1 cellular context compared by ENCODE assay signal in the genomic region with DNA sequence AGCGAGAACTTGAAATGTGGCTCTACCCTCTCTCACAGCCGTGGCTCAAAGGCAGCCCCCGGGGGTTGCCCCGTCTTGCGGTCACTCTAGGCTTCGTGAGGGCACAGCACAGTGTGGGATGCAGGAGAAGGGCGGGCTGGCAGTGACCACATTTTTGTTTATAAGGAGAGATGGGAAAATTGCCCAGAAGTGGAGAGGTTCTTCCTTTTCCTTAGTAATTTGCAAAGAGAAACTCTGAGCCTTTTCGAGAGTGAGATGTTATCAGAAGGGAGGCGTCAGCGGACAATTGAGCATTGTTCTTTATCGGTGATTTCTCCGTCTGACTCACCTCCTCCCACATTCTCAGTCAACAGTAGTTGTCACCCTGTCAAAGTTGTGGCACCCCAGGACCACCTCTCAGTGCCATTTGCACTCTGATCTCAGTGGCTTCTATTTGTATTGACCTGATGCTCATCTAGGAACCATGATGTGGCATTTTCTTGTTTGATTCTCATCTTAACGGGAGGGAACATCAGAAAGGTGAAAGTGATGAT.
A peak's percentile ranks its signal among the peaks of the same experiment; 100 is the strongest.
TF ChIP-seq lines count a peak whose summit lies in the region.

No MANE protein-coding gene starts in this region.

TF ChIP-seq in HepG2, 621 proteins besides CTCF, POLR2A, EP300 and RAD21 (continued from another document and continues in another):
- no peak for TF ChIP-seq ZNF33A (CRISPR knock-in tag; IDR thresholded peaks at IDR 0.05; ENCODE audit: borderline replicate concordance)
- no peak for TF ChIP-seq ZNF124 (CRISPR knock-in tag; IDR thresholded peaks at IDR 0.05)
- peak; percentile 67; the same call in 1 of the 2 replicates for TF ChIP-seq RXRA (CRISPR knock-in tag; IDR thresholded peaks at IDR 0.05)
- TF ChIP-seq HDAC2 (CRISPR knock-in tag; IDR thresholded peaks at IDR 0.05): peak; percentile 45; the same call in 1 of the 2 replicates
- no peak for TF ChIP-seq ZNF136 (CRISPR knock-in tag; IDR thresholded peaks at IDR 0.05; ENCODE audit: low read depth)
- TF ChIP-seq MXI1 (IDR thresholded peaks at IDR 0.05; ENCODE audit: borderline replicate concordance, low read depth, low read length): no peak
- TF ChIP-seq, protein P1, sequence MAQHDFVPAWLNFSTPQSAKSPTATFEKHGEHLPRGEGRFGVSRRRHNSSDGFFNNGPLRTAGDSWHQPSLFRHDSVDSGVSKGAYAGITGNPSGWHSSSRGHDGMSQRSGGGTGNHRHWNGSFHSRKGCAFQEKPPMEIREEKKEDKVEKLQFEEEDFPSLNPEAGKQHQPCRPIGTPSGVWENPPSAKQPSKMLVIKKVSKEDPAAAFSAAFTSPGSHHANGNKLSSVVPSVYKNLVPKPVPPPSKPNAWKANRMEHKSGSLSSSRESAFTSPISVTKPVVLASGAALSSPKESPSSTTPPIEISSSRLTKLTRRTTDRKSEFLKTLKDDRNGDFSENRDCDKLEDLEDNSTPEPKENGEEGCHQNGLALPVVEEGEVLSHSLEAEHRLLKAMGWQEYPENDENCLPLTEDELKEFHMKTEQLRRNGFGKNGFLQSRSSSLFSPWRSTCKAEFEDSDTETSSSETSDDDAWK (CRISPR knock-in tag; IDR thresholded peaks at IDR 0.05): no peak
- TF ChIP-seq, protein P2, sequence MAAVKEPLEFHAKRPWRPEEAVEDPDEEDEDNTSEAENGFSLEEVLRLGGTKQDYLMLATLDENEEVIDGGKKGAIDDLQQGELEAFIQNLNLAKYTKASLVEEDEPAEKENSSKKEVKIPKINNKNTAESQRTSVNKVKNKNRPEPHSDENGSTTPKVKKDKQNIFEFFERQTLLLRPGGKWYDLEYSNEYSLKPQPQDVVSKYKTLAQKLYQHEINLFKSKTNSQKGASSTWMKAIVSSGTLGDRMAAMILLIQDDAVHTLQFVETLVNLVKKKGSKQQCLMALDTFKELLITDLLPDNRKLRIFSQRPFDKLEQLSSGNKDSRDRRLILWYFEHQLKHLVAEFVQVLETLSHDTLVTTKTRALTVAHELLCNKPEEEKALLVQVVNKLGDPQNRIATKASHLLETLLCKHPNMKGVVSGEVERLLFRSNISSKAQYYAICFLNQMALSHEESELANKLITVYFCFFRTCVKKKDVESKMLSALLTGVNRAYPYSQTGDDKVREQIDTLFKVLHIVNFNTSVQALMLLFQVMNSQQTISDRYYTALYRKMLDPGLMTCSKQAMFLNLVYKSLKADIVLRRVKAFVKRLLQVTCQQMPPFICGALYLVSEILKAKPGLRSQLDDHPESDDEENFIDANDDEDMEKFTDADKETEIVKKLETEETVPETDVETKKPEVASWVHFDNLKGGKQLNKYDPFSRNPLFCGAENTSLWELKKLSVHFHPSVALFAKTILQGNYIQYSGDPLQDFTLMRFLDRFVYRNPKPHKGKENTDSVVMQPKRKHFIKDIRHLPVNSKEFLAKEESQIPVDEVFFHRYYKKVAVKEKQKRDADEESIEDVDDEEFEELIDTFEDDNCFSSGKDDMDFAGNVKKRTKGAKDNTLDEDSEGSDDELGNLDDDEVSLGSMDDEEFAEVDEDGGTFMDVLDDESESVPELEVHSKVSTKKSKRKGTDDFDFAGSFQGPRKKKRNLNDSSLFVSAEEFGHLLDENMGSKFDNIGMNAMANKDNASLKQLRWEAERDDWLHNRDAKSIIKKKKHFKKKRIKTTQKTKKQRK (IDR thresholded peaks at IDR 0.05; ENCODE audit: low read length): no peak
- TF ChIP-seq ATF7 (IDR thresholded peaks at IDR 0.05): no peak
- no peak for TF ChIP-seq ATF7 (CRISPR knock-in tag; IDR thresholded peaks at IDR 0.05)
- no peak for TF ChIP-seq ZNF326 (CRISPR knock-in tag; IDR thresholded peaks at IDR 0.05; ENCODE audit: borderline replicate concordance)
- TF ChIP-seq NR2F1 (CRISPR knock-in tag; IDR thresholded peaks at IDR 0.05): peak in 1 of 2 experiments; percentile 68; a peak in 2 of 4 replicates
- TF ChIP-seq TOPORS (CRISPR knock-in tag; IDR thresholded peaks at IDR 0.05): no peak
- TF ChIP-seq ZNF713 (CRISPR knock-in tag; IDR thresholded peaks at IDR 0.05): no peak
- TF ChIP-seq SP2 (CRISPR knock-in tag; IDR thresholded peaks at IDR 0.05): no peak
- TF ChIP-seq, protein P3, sequence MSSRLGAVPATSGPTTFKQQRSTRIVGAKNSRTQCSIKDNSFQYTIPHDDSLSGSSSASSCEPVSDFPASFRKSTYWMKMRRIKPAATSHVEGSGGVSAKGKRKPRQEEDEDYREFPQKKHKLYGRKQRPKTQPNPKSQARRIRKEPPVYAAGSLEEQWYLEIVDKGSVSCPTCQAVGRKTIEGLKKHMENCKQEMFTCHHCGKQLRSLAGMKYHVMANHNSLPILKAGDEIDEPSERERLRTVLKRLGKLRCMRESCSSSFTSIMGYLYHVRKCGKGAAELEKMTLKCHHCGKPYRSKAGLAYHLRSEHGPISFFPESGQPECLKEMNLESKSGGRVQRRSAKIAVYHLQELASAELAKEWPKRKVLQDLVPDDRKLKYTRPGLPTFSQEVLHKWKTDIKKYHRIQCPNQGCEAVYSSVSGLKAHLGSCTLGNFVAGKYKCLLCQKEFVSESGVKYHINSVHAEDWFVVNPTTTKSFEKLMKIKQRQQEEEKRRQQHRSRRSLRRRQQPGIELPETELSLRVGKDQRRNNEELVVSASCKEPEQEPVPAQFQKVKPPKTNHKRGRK (CRISPR knock-in tag; IDR thresholded peaks at IDR 0.05): no peak
- TF ChIP-seq, protein P4, sequence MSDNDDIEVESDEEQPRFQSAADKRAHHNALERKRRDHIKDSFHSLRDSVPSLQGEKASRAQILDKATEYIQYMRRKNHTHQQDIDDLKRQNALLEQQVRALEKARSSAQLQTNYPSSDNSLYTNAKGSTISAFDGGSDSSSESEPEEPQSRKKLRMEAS (IDR thresholded peaks at IDR 0.05): no peak
- TF ChIP-seq, protein P5, sequence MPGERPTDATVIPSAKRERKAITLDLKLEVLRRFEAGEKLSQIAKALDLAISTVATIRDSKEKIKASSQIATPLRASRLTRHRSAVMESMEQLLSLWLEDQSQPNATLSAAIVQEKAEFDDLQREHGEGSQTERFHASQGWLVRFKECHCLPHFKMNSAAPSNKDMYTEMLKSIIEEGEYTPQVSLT (CRISPR knock-in tag; IDR thresholded peaks at IDR 0.05; ENCODE audit: borderline replicate concordance, low read depth): no peak
- no peak for TF ChIP-seq ZNF317 (CRISPR knock-in tag; IDR thresholded peaks at IDR 0.05)
- TF ChIP-seq, protein P6, sequence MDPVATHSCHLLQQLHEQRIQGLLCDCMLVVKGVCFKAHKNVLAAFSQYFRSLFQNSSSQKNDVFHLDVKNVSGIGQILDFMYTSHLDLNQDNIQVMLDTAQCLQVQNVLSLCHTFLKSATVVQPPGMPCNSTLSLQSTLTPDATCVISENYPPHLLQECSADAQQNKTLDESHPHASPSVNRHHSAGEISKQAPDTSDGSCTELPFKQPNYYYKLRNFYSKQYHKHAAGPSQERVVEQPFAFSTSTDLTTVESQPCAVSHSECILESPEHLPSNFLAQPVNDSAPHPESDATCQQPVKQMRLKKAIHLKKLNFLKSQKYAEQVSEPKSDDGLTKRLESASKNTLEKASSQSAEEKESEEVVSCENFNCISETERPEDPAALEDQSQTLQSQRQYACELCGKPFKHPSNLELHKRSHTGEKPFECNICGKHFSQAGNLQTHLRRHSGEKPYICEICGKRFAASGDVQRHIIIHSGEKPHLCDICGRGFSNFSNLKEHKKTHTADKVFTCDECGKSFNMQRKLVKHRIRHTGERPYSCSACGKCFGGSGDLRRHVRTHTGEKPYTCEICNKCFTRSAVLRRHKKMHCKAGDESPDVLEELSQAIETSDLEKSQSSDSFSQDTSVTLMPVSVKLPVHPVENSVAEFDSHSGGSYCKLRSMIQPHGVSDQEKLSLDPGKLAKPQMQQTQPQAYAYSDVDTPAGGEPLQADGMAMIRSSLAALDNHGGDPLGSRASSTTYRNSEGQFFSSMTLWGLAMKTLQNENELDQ (CRISPR knock-in tag; IDR thresholded peaks at IDR 0.05; ENCODE audit: borderline replicate concordance): no peak
- no peak for TF ChIP-seq ZNF577 (CRISPR knock-in tag; IDR thresholded peaks at IDR 0.05; ENCODE audit: borderline replicate concordance, low read depth)
- no peak for TF ChIP-seq IRF2 (CRISPR knock-in tag; IDR thresholded peaks at IDR 0.05)
- TF ChIP-seq, protein P7, sequence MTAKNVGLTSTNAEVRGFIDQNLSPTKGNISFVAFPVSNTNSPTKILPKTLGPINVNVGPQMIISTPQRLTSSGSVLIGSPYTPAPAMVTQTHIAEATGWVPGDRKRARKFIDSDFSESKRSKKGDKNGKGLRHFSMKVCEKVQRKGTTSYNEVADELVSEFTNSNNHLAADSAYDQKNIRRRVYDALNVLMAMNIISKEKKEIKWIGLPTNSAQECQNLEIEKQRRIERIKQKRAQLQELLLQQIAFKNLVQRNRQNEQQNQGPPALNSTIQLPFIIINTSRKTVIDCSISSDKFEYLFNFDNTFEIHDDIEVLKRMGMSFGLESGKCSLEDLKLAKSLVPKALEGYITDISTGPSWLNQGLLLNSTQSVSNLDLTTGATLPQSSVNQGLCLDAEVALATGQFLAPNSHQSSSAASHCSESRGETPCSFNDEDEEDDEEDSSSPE (CRISPR knock-in tag; IDR thresholded peaks at IDR 0.05): no peak
- no peak for TF ChIP-seq SALL2 (CRISPR knock-in tag; IDR thresholded peaks at IDR 0.05)
- TF ChIP-seq, protein P8, sequence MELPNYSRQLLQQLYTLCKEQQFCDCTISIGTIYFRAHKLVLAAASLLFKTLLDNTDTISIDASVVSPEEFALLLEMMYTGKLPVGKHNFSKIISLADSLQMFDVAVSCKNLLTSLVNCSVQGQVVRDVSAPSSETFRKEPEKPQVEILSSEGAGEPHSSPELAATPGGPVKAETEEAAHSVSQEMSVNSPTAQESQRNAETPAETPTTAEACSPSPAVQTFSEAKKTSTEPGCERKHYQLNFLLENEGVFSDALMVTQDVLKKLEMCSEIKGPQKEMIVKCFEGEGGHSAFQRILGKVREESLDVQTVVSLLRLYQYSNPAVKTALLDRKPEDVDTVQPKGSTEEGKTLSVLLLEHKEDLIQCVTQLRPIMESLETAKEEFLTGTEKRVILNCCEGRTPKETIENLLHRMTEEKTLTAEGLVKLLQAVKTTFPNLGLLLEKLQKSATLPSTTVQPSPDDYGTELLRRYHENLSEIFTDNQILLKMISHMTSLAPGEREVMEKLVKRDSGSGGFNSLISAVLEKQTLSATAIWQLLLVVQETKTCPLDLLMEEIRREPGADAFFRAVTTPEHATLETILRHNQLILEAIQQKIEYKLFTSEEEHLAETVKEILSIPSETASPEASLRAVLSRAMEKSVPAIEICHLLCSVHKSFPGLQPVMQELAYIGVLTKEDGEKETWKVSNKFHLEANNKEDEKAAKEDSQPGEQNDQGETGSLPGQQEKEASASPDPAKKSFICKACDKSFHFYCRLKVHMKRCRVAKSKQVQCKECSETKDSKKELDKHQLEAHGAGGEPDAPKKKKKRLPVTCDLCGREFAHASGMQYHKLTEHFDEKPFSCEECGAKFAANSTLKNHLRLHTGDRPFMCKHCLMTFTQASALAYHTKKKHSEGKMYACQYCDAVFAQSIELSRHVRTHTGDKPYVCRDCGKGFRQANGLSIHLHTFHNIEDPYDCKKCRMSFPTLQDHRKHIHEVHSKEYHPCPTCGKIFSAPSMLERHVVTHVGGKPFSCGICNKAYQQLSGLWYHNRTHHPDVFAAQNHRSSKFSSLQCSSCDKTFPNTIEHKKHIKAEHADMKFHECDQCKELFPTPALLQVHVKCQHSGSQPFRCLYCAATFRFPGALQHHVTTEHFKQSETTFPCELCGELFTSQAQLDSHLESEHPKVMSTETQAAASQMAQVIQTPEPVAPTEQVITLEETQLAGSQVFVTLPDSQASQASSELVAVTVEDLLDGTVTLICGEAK (IDR thresholded peaks at IDR 0.05): no peak
- TF ChIP-seq, protein P8 (CRISPR knock-in tag; IDR thresholded peaks at IDR 0.05): no peak
- peak; percentile 36; the same call in 1 of the 2 replicates for TF ChIP-seq MAFF (IDR thresholded peaks at IDR 0.05; ENCODE audit: low read depth, low read length)
- TF ChIP-seq, protein P9, sequence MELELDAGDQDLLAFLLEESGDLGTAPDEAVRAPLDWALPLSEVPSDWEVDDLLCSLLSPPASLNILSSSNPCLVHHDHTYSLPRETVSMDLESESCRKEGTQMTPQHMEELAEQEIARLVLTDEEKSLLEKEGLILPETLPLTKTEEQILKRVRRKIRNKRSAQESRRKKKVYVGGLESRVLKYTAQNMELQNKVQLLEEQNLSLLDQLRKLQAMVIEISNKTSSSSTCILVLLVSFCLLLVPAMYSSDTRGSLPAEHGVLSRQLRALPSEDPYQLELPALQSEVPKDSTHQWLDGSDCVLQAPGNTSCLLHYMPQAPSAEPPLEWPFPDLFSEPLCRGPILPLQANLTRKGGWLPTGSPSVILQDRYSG (CRISPR knock-in tag; IDR thresholded peaks at IDR 0.05): no peak
- TF ChIP-seq, protein P10, sequence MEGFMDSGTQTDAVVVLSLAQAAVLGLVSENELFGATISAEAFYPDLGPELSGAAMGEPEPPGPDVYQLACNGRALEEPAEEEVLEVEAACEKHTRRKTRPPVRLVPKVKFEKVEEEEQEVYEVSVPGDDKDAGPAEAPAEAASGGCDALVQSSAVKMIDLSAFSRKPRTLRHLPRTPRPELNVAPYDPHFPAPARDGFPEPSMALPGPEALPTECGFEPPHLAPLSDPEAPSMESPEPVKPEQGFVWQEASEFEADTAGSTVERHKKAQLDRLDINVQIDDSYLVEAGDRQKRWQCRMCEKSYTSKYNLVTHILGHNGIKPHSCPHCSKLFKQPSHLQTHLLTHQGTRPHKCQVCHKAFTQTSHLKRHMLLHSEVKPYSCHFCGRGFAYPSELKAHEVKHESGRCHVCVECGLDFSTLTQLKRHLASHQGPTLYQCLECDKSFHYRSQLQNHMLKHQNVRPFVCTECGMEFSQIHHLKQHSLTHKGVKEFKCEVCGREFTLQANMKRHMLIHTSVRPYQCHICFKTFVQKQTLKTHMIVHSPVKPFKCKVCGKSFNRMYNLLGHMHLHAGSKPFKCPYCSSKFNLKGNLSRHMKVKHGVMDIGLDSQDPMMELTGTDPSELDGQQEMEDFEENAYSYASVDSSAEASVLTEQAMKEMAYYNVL (CRISPR knock-in tag; IDR thresholded peaks at IDR 0.05; ENCODE audit: borderline replicate concordance): no peak
- TF ChIP-seq SRSF9 (IDR thresholded peaks at IDR 0.05; ENCODE audit: borderline replicate concordance, insufficient read depth, low read depth, low read length, poor library complexity, severe bottlenecking): no peak
- TF ChIP-seq ZNF101 (CRISPR knock-in tag; IDR thresholded peaks at IDR 0.05; ENCODE audit: borderline replicate concordance, low read depth): no peak
